Comparison of ENCODE assay signal across 1 cellular context in the genomic region with DNA sequence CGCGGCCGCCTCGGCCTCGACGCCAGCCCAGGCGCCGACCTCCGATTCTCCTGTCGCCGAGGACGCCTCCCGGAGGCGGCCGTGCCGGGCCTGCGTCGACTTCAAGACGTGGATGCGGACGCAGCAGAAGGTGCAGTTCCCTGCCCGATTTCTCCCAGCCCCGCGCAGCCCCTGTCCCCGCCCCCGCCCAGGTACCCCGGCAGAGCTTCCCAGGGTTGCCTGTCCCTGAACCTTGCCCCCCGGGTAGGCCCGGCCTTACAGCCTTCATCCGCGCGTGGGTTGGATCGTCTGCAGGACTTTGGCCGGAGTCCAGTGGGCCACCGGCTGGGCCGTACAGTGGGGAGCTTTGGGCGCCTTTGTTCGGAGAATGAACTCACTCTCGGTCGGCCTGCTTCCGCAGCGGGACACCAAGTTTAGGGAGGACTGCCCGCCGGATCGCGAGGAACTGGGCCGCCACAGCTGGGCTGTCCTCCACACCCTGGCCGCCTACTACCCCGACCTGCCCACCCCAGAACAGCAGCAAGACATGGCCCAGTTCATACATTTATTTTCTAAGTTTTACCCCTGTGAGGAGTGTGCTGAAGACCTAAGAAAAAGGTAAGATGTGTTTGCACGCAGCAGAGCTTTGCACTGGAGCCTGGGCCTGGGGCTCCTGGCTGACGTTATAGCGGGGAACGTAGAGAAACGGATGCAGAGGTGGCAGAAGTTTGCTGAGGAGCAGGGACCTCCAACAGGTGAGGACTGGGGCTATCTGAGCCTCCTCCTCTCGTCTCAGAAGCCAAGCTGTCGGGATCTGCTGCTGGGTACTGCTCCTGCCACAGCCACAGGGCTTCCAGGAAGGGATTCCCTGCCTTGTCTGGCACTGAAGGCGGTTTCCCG.
TF ChIP-seq lines count a peak whose summit lies in the region.

No MANE protein-coding gene starts in this region.

TF ChIP-seq in SK-N-SH, 30 proteins besides CTCF, POLR2A, EP300 and RAD21:
- TF ChIP-seq, protein P1, sequence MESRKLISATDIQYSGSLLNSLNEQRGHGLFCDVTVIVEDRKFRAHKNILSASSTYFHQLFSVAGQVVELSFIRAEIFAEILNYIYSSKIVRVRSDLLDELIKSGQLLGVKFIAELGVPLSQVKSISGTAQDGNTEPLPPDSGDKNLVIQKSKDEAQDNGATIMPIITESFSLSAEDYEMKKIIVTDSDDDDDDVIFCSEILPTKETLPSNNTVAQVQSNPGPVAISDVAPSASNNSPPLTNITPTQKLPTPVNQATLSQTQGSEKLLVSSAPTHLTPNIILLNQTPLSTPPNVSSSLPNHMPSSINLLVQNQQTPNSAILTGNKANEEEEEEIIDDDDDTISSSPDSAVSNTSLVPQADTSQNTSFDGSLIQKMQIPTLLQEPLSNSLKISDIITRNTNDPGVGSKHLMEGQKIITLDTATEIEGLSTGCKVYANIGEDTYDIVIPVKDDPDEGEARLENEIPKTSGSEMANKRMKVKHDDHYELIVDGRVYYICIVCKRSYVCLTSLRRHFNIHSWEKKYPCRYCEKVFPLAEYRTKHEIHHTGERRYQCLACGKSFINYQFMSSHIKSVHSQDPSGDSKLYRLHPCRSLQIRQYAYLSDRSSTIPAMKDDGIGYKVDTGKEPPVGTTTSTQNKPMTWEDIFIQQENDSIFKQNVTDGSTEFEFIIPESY (IDR thresholded peaks at IDR 0.05; ENCODE audit: borderline replicate concordance, low read depth) = no peak
- no peak for TF ChIP-seq RXRA (IDR thresholded peaks at IDR 0.05; ENCODE audit: borderline replicate concordance, low read depth)
- TF ChIP-seq, protein P2, sequence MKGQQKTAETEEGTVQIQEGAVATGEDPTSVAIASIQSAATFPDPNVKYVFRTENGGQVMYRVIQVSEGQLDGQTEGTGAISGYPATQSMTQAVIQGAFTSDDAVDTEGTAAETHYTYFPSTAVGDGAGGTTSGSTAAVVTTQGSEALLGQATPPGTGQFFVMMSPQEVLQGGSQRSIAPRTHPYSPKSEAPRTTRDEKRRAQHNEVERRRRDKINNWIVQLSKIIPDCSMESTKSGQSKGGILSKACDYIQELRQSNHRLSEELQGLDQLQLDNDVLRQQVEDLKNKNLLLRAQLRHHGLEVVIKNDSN (IDR thresholded peaks at IDR 0.05; ENCODE audit: borderline replicate concordance, low read depth) = no peak
- TF ChIP-seq ELF1 (IDR thresholded peaks at IDR 0.05) = no peak
- TF ChIP-seq, protein P3, sequence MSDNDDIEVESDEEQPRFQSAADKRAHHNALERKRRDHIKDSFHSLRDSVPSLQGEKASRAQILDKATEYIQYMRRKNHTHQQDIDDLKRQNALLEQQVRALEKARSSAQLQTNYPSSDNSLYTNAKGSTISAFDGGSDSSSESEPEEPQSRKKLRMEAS (IDR thresholded peaks at IDR 0.05; ENCODE audit: low read depth) = no peak
- no peak for TF ChIP-seq MXI1 (IDR thresholded peaks at IDR 0.05; ENCODE audit: low read depth, low read length)
- TF ChIP-seq CHD2 (IDR thresholded peaks at IDR 0.05; ENCODE audit: low read length, partially characterized antibody) = no peak
- no peak for TF ChIP-seq FOXJ3 (CRISPR knock-in tag; IDR thresholded peaks at IDR 0.05)
- TF ChIP-seq NFIC (IDR thresholded peaks at IDR 0.05; ENCODE audit: borderline replicate concordance) = no peak; the same call in 1 of the 2 replicates
- TF ChIP-seq, protein P4, sequence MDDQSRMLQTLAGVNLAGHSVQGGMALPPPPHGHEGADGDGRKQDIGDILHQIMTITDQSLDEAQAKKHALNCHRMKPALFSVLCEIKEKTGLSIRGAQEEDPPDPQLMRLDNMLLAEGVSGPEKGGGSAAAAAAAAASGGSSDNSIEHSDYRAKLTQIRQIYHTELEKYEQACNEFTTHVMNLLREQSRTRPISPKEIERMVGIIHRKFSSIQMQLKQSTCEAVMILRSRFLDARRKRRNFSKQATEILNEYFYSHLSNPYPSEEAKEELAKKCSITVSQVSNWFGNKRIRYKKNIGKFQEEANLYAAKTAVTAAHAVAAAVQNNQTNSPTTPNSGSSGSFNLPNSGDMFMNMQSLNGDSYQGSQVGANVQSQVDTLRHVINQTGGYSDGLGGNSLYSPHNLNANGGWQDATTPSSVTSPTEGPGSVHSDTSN (IDR thresholded peaks at IDR 0.05) = no peak
- TF ChIP-seq POLR2AphosphoS5 (IDR thresholded peaks at IDR 0.05; ENCODE audit: low read depth, low read length) = no peak
- TF ChIP-seq GATA2 (CRISPR knock-in tag; IDR thresholded peaks at IDR 0.05) = no peak
- TF ChIP-seq SMC3 (IDR thresholded peaks at IDR 0.05; ENCODE audit: low read depth, low read length) = no peak
TF ChIP-seq in SK-N-SH: peak in this region for 0.
